Comparison of ENCODE assay signal across 8 cellular contexts in the genomic region with DNA sequence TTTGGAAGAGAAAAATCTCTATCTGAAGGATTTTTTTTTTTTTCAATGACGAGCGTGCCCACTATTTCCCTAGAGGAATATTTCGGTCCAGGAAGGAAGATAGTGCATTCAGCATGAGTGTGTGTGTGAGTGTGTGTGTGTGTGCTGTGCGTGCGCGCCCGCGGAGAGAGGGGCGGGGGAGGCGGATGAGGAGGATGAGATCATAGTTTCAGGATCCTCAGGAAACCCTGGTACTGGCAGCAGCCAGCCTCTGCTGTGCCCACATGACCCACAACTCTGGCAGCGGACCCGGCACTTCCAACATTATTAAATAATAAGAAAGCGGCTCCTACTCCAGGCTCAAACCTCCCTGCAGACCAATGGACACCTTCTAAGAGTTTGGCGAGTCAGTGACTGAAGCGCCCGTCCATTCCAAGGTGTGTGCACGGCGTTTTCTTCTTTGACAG.
DNase-seq lines count a peak whose midpoint lies in the region; ATAC-seq and TF ChIP-seq lines count a peak whose summit lies in the region.

No MANE protein-coding gene starts in this region.

- in situ Hi-C loops in astrocyte of the spinal cord (cut with HindIII; ENCODE audit: low sequenced_read_pairs), result no loop called here

- TF ChIP-seq CTCF in BE2C (IDR thresholded peaks at IDR 0.05; ENCODE audit: low read depth, low read length) (no peak), astrocyte of the spinal cord (IDR thresholded peaks at IDR 0.05; ENCODE audit: low read depth, low read length) (no peak)

- no peaks in the 10 kb centered on the region for H3K4me1 ChIP-seq in BE2C
- peaks cover 2% of the 10 kb centered on the region for H3K4me1 ChIP-seq in rectal smooth muscle tissue (ENCODE audit: control insufficient read depth, insufficient read depth, low read length)

- peak overlapping the region; percentile 74 for H3K27ac ChIP-seq in rectal smooth muscle tissue (ENCODE audit: low read depth, low read length)

- ATAC-seq in GM19043 (IDR thresholded peaks at IDR 0.05; ENCODE audit: low read depth, unreplicated experiment) (peak; percentile 52), HG03342 (IDR thresholded peaks at IDR 0.05; ENCODE audit: unreplicated experiment) (peak; percentile 55)
- no peak for ATAC-seq in activated CD4-positive, CD25-positive, alpha-beta regulatory T cell treated with anti-CD3 and anti-CD28 coated beads, Interleukin-2, amount 50 U/mL, for 24 hours

- H3K4me3 ChIP-seq in BE2C (ENCODE audit: low read depth, low read length) (peak overlapping the region; percentile 32), astrocyte of the spinal cord (ENCODE audit: low read depth, low read length) (peak overlapping the region; percentile 56), rectal smooth muscle tissue (ENCODE audit: low read length) (peak overlapping the region; percentile 74)

- peaks cover 23% of the 10 kb centered on the region for H3K27me3 ChIP-seq in BE2C
- H3K27me3 ChIP-seq in rectal smooth muscle tissue (ENCODE audit: control insufficient read depth, insufficient read depth, low read length), result no peaks in the 10 kb centered on the region

- H3K9ac ChIP-seq in rectal smooth muscle tissue (ENCODE audit: low read length), result no peak overlapping the region

- no peaks in the 10 kb centered on the region for H3K9me3 ChIP-seq in BE2C

- DNase-seq in BE2C (peak; percentile 38), NCI-H510A (lab: John Stamatoyannopoulos, UW) (peak; percentile 97), astrocyte of the spinal cord (ENCODE audit: low read depth, low spot score) (peak; percentile 80), hippocampal formation (lab: John Stamatoyannopoulos, UW) (peak; percentile 69 to 72)

- H3K36me3 ChIP-seq in BE2C (no peaks in the 10 kb centered on the region), rectal smooth muscle tissue (ENCODE audit: control insufficient read depth, insufficient read depth, low read length) (no peaks in the 10 kb centered on the region)

Comparison
In these comparisons a context has a peak if more than half of its experiments do, and no peak if none do; other contexts are left out.
1. DNase-seq: peak in every context shown above with its lines; median percentile 97 in NCI-H510A; 80 in astrocyte of the spinal cord; 70 in hippocampal formation; 38 in BE2C.
2. ATAC-seq: peak in GM19043 (single experiment) and HG03342 (single experiment); none in activated CD4-positive, CD25-positive, alpha-beta regulatory T cell treated with anti-CD3 and anti-CD28 coated beads, Interleukin-2, amount 50 U/mL, for 24 hours (0 of 2).
3. Peak in every context shown above with its lines, with median percentiles within 50 percentile points of each other: H3K4me3 ChIP-seq.